ENCODE assay signal across 1 cellular context in the genomic region with DNA sequence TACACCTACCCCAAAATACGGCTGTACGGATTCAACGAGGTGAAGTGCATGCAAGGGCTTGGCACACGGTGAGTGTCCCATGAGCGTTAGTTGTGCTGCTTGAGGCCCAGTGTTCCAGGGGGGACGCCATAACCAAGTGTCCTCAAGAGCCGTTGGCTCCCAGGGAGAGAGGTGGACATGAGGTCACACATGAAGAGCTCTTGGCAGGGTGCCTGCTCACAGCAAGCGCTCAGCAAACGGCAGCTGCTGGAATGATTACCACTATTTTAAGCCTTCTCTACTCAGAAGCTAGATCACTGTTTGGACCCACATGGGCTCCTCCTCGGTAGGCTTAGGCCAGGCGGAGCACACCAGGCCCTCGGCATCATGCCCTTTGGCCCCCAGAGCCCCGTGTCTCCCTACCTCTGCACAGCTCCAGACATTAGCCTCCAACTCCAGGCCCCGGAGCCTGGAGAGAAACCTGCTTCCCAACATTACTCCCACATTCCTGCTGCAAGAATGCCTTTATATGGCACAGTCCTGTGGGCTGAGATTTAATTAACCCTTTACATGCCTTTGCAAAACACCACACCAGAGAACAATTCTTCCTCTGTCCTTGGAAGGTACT.
TF ChIP-seq lines count a peak whose summit lies in the region.

No MANE protein-coding gene starts in this region.

TF ChIP-seq in K562, 482 proteins besides CTCF, POLR2A, EP300 and RAD21 (continued from another document and continues in another):
- TF ChIP-seq RBBP5 (IDR thresholded peaks at IDR 0.05; ENCODE audit: borderline replicate concordance, insufficient read depth, low read length, poor library complexity, severe bottlenecking) (peak; percentile 41), ELK3 (CRISPR knock-in tag; IDR thresholded peaks at IDR 0.05) (no peak), RBM14 (IDR thresholded peaks at IDR 0.05; ENCODE audit: borderline replicate concordance, insufficient read depth, low read depth, low read length) (no peak), ARID2 (IDR thresholded peaks at IDR 0.05) (no peak), ZNF175 (CRISPR knock-in tag; IDR thresholded peaks at IDR 0.05; ENCODE audit: low read depth) (peak; percentile 67; the same call in 1 of the 2 replicates), MCM5 (IDR thresholded peaks at IDR 0.05; ENCODE audit: low read depth) (no peak), XRCC4 (IDR thresholded peaks at IDR 0.05; ENCODE audit: extremely low read depth, insufficient read depth, insufficient read length) (no peak), PTTG1 (tag; IDR thresholded peaks at IDR 0.05; ENCODE audit: low read depth) (no peak), KLF10 (CRISPR knock-in tag; IDR thresholded peaks at IDR 0.05) (no peak), MEIS2 (IDR thresholded peaks at IDR 0.05; ENCODE audit: partially characterized antibody) (no peak), NEUROD1 (IDR thresholded peaks at IDR 0.05; ENCODE audit: borderline replicate concordance, low read depth, low read length, partially characterized antibody) (no peak), ELF4 (CRISPR knock-in tag; IDR thresholded peaks at IDR 0.05) (peak; percentile 45; the same call in 1 of the 2 replicates), KAT2B (IDR thresholded peaks at IDR 0.05; ENCODE audit: low read depth, low read length) (no peak), CBFA2T3 (IDR thresholded peaks at IDR 0.05) (peak; percentile 56), SP1 (CRISPR knock-in tag; IDR thresholded peaks at IDR 0.05) (no peak), ZNF766 (CRISPR knock-in tag; conservative IDR thresholded peaks at IDR 0.05) (no peak), ESRRA (IDR thresholded peaks at IDR 0.05; ENCODE audit: borderline replicate concordance, low read depth) (peak; percentile 43; the same call in 1 of the 2 replicates), SMARCC2 (IDR thresholded peaks at IDR 0.05; ENCODE audit: low read depth) (no peak), STAT5A (IDR thresholded peaks at IDR 0.05; ENCODE audit: borderline replicate concordance, low read length) (no peak; the same call in 1 of the 2 replicates), KHSRP (IDR thresholded peaks at IDR 0.05) (no peak), ZNF212 (CRISPR knock-in tag; IDR thresholded peaks at IDR 0.05) (no peak), ILF3 (IDR thresholded peaks at IDR 0.05; ENCODE audit: borderline replicate concordance) (no peak), ZNF561 (CRISPR knock-in tag; conservative IDR thresholded peaks at IDR 0.05) (no peak), E2F4 (CRISPR knock-in tag; IDR thresholded peaks at IDR 0.05; ENCODE audit: low read depth) (0 out of 2 replicates have a peak, but pooled peaks have one; percentile 30), HSF4 (CRISPR knock-in tag; IDR thresholded peaks at IDR 0.05; ENCODE audit: borderline replicate concordance) (no peak), ZNF79 (CRISPR knock-in tag; IDR thresholded peaks at IDR 0.05; ENCODE audit: low read depth) (no peak), E2F3 (CRISPR knock-in tag; IDR thresholded peaks at IDR 0.05) (no peak), LEF1 (IDR thresholded peaks at IDR 0.05) (no peak), SIN3B (IDR thresholded peaks at IDR 0.05; ENCODE audit: low read depth) (no peak), NCOA1 (IDR thresholded peaks at IDR 0.05; ENCODE audit: low read depth) (no peak; the same call in 1 of the 2 replicates), CBX5 (IDR thresholded peaks at IDR 0.05; ENCODE audit: borderline replicate concordance, low read depth) (no peak), SMARCE1 (IDR thresholded peaks at IDR 0.05) (0 out of 2 replicates have a peak, but pooled peaks have one; percentile 18), NR2C1 (IDR thresholded peaks at IDR 0.05) (no peak), NR2C1 (tag; IDR thresholded peaks at IDR 0.05) (peak; percentile 62), ZKSCAN8 (CRISPR knock-in tag; IDR thresholded peaks at IDR 0.05) (peak; percentile 37; the same call in 1 of the 2 replicates), MYC (IDR thresholded peaks at IDR 0.05; ENCODE audit: low read depth, low read length) (peak; percentile 67), MYC (CRISPR knock-in tag; IDR thresholded peaks at IDR 0.05; ENCODE audit: borderline replicate concordance, low read depth) (no peak), POU5F1 (IDR thresholded peaks at IDR 0.05; ENCODE audit: borderline replicate concordance, low read depth, low read length, partially characterized antibody) (no peak), ZNF41 (CRISPR knock-in tag; conservative IDR thresholded peaks at IDR 0.05) (no peak), ZNF124 (CRISPR knock-in tag; IDR thresholded peaks at IDR 0.05) (no peak), KDM1A (IDR thresholded peaks at IDR 0.05) (peak; percentile 58 to 63; a peak in 3 of 4 replicates), DIDO1 (tag; IDR thresholded peaks at IDR 0.05; ENCODE audit: low read depth) (no peak), HOXB6 (CRISPR knock-in tag; IDR thresholded peaks at IDR 0.05; ENCODE audit: borderline replicate concordance) (no peak), MAFK (IDR thresholded peaks at IDR 0.05; ENCODE audit: low read length) (no peak), ZNF551 (CRISPR knock-in tag; IDR thresholded peaks at IDR 0.05) (no peak), TCFL5 (CRISPR knock-in tag; conservative IDR thresholded peaks at IDR 0.05) (no peak), LCOR (CRISPR knock-in tag; IDR thresholded peaks at IDR 0.05) (no peak), ZNF347 (CRISPR knock-in tag; IDR thresholded peaks at IDR 0.05; ENCODE audit: low read depth) (no peak), CXXC5 (CRISPR knock-in tag; IDR thresholded peaks at IDR 0.05) (peak; percentile 48; the same call in 1 of the 2 replicates)
- TF ChIP-seq, protein P1, sequence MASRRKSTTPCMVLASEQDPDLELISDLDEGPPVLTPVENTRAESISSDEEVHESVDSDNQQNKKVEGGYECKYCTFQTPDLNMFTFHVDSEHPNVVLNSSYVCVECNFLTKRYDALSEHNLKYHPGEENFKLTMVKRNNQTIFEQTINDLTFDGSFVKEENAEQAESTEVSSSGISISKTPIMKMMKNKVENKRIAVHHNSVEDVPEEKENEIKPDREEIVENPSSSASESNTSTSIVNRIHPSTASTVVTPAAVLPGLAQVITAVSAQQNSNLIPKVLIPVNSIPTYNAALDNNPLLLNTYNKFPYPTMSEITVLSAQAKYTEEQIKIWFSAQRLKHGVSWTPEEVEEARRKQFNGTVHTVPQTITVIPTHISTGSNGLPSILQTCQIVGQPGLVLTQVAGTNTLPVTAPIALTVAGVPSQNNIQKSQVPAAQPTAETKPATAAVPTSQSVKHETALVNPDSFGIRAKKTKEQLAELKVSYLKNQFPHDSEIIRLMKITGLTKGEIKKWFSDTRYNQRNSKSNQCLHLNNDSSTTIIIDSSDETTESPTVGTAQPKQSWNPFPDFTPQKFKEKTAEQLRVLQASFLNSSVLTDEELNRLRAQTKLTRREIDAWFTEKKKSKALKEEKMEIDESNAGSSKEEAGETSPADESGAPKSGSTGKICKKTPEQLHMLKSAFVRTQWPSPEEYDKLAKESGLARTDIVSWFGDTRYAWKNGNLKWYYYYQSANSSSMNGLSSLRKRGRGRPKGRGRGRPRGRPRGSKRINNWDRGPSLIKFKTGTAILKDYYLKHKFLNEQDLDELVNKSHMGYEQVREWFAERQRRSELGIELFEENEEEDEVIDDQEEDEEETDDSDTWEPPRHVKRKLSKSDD (conservative IDR thresholded peaks at IDR 0.05; ENCODE audit: low read length) = no peak
- TF ChIP-seq, protein P2, sequence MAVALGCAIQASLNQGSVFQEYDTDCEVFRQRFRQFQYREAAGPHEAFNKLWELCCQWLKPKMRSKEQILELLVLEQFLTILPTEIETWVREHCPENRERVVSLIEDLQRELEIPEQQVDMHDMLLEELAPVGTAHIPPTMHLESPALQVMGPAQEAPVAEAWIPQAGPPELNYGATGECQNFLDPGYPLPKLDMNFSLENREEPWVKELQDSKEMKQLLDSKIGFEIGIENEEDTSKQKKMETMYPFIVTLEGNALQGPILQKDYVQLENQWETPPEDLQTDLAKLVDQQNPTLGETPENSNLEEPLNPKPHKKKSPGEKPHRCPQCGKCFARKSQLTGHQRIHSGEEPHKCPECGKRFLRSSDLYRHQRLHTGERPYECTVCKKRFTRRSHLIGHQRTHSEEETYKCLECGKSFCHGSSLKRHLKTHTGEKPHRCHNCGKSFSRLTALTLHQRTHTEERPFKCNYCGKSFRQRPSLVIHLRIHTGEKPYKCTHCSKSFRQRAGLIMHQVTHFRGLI (CRISPR knock-in tag; IDR thresholded peaks at IDR 0.05) = no peak
- TF ChIP-seq, protein P3, sequence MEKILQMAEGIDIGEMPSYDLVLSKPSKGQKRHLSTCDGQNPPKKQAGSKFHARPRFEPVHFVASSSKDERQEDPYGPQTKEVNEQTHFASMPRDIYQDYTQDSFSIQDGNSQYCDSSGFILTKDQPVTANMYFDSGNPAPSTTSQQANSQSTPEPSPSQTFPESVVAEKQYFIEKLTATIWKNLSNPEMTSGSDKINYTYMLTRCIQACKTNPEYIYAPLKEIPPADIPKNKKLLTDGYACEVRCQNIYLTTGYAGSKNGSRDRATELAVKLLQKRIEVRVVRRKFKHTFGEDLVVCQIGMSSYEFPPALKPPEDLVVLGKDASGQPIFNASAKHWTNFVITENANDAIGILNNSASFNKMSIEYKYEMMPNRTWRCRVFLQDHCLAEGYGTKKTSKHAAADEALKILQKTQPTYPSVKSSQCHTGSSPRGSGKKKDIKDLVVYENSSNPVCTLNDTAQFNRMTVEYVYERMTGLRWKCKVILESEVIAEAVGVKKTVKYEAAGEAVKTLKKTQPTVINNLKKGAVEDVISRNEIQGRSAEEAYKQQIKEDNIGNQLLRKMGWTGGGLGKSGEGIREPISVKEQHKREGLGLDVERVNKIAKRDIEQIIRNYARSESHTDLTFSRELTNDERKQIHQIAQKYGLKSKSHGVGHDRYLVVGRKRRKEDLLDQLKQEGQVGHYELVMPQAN (IDR thresholded peaks at IDR 0.05; ENCODE audit: borderline replicate concordance) = no peak
- TF ChIP-seq, protein P4, sequence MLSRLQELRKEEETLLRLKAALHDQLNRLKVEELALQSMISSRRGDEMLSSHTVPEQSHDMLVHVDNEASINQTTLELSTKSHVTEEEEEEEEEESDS (CRISPR knock-in tag; IDR thresholded peaks at IDR 0.05) = no peak
- TF ChIP-seq, protein P5, sequence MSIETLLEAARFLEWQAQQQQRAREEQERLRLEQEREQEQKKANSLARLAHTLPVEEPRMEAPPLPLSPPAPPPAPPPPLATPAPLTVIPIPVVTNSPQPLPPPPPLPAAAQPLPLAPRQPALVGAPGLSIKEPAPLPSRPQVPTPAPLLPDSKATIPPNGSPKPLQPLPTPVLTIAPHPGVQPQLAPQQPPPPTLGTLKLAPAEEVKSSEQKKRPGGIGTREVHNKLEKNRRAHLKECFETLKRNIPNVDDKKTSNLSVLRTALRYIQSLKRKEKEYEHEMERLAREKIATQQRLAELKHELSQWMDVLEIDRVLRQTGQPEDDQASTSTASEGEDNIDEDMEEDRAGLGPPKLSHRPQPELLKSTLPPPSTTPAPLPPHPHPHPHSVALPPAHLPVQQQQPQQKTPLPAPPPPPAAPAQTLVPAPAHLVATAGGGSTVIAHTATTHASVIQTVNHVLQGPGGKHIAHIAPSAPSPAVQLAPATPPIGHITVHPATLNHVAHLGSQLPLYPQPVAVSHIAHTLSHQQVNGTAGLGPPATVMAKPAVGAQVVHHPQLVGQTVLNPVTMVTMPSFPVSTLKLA (conservative IDR thresholded peaks at IDR 0.05) = 0 out of 4 replicates have a peak, but pooled peaks of 1 of the 2 experiments have one; percentile 30
- TF ChIP-seq, protein P6, sequence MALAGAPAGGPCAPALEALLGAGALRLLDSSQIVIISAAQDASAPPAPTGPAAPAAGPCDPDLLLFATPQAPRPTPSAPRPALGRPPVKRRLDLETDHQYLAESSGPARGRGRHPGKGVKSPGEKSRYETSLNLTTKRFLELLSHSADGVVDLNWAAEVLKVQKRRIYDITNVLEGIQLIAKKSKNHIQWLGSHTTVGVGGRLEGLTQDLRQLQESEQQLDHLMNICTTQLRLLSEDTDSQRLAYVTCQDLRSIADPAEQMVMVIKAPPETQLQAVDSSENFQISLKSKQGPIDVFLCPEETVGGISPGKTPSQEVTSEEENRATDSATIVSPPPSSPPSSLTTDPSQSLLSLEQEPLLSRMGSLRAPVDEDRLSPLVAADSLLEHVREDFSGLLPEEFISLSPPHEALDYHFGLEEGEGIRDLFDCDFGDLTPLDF (CRISPR knock-in tag; IDR thresholded peaks at IDR 0.05) = no peak
- TF ChIP-seq, protein P7, sequence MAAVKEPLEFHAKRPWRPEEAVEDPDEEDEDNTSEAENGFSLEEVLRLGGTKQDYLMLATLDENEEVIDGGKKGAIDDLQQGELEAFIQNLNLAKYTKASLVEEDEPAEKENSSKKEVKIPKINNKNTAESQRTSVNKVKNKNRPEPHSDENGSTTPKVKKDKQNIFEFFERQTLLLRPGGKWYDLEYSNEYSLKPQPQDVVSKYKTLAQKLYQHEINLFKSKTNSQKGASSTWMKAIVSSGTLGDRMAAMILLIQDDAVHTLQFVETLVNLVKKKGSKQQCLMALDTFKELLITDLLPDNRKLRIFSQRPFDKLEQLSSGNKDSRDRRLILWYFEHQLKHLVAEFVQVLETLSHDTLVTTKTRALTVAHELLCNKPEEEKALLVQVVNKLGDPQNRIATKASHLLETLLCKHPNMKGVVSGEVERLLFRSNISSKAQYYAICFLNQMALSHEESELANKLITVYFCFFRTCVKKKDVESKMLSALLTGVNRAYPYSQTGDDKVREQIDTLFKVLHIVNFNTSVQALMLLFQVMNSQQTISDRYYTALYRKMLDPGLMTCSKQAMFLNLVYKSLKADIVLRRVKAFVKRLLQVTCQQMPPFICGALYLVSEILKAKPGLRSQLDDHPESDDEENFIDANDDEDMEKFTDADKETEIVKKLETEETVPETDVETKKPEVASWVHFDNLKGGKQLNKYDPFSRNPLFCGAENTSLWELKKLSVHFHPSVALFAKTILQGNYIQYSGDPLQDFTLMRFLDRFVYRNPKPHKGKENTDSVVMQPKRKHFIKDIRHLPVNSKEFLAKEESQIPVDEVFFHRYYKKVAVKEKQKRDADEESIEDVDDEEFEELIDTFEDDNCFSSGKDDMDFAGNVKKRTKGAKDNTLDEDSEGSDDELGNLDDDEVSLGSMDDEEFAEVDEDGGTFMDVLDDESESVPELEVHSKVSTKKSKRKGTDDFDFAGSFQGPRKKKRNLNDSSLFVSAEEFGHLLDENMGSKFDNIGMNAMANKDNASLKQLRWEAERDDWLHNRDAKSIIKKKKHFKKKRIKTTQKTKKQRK (IDR thresholded peaks at IDR 0.05; ENCODE audit: borderline replicate concordance, low read depth, low read length) = no peak
